In genomic region chr21:24205317-24205716, GRCh38 we compare ENCODE assay signal across 39 cellular contexts.
"Had no signal": no experiment of that assay in that cellular context is flagged by ENCODE, and none has a peak within 500 bp of the region (broad histone marks: within the 10 kb centered on the region; RNA-seq: fewer than 3 reads in every experiment).

No MANE protein-coding gene starts in this region.

- H3K4me1 ChIP-seq: ascending aorta, colonic mucosa had no signal

- H3K9me3 Mint-ChIP-seq: activated naive CD4-positive, alpha-beta T cell treated with anti-CD3 and anti-CD28 coated beads for 36 hours; activated naive CD8-positive, alpha-beta T cell treated with anti-CD3 and anti-CD28 coated beads for 36 hours; activated T-helper 17 cell treated with anti-CD3 and anti-CD28 coated beads, Interleukin-2, amount 50 U/mL, for 72 hours; T-helper 1 cell treated with Interleukin-12 subunit alpha and Interleukin-12 subunit beta and Interleukin-4 antibody, amounts not matched to agents 30 μg/mL and 1 μg/mL, for 36 hours had no signal

- H3K4me1 Mint-ChIP-seq: activated CD4-positive, alpha-beta memory T cell treated with anti-CD3 and anti-CD28 coated beads, Interleukin-2, amount 10 ng/mL, durations not matched to agents 7 days and 5 days; activated CD4-positive, alpha-beta T cell treated with anti-CD3 and anti-CD28 coated beads for 36 hours; activated CD8-positive, alpha-beta memory T cell treated with anti-CD3 and anti-CD28 coated beads, Interleukin-2, amount 10 ng/mL, durations not matched to agents 7 days and 5 days; activated naive CD8-positive, alpha-beta T cell treated with anti-CD3 and anti-CD28 coated beads for 36 hours; activated T-helper 17 cell treated with anti-CD3 and anti-CD28 coated beads, Interleukin-2, amount 50 U/mL, for 72 hours; brain; central memory CD8-positive, alpha-beta T cell; WTC11 had no signal

- H3K9me3 ChIP-seq: ascending aorta, colonic mucosa had no signal

- H3K27me3 ChIP-seq: ascending aorta, cardiac muscle cell, colonic mucosa had no signal

- H3K27me3 Mint-ChIP-seq: activated CD4-positive, alpha-beta memory T cell treated with anti-CD3 and anti-CD28 coated beads, Interleukin-2, amount 10 ng/mL, durations not matched to agents 7 days and 5 days; activated CD4-positive, alpha-beta T cell treated with anti-CD3 and anti-CD28 coated beads for 36 hours; activated CD8-positive, alpha-beta memory T cell treated with anti-CD3 and anti-CD28 coated beads, Interleukin-2, amount 10 ng/mL, durations not matched to agents 7 days and 5 days; activated naive CD8-positive, alpha-beta T cell treated with anti-CD3 and anti-CD28 coated beads for 36 hours; activated T-helper 17 cell treated with anti-CD3 and anti-CD28 coated beads, Interleukin-2, amount 50 U/mL, for 72 hours; central memory CD8-positive, alpha-beta T cell had no signal

- H3K36me3 ChIP-seq: ascending aorta, cardiac muscle cell, colonic mucosa had no signal

- H3K27ac Mint-ChIP-seq: activated CD4-positive, alpha-beta memory T cell treated with anti-CD3 and anti-CD28 coated beads, Interleukin-2, amount 10 ng/mL, durations not matched to agents 7 days and 5 days; activated CD4-positive, alpha-beta T cell treated with anti-CD3 and anti-CD28 coated beads for 36 hours; activated CD8-positive, alpha-beta memory T cell treated with anti-CD3 and anti-CD28 coated beads, Interleukin-2, amount 10 ng/mL, durations not matched to agents 7 days and 5 days; activated CD8-positive, alpha-beta T cell treated with anti-CD3 and anti-CD28 coated beads, Interleukin-2, amount 10 ng/mL, durations not matched to agents 7 days and 5 days; activated naive CD4-positive, alpha-beta T cell treated with anti-CD3 and anti-CD28 coated beads for 36 hours; activated naive CD4-positive, alpha-beta T cell treated with anti-CD3 and anti-CD28 coated beads, Interleukin-2, amount 50 U/mL, for 72 hours; activated naive CD8-positive, alpha-beta T cell treated with anti-CD3 and anti-CD28 coated beads for 36 hours; activated T-cell treated with anti-CD3 and anti-CD28 coated beads, Interleukin-2, amount 50 U/mL, for 72 hours; activated T-helper 1 cell treated with anti-CD3 and anti-CD28 coated beads, Interleukin-12 subunit alpha, Interleukin-12 subunit beta, Interleukin-2, Interleukin-4 antibody, amounts not matched to agents 30 ng/mL and 10 ng/mL and 1 ng/mL, durations not matched to agents 14 hours and 24 hours and 36 hours; activated T-helper 17 cell treated with anti-CD3 and anti-CD28 coated beads, Interleukin-2, amount 50 U/mL, for 72 hours; brain; T-helper 1 cell treated with Interleukin-12 subunit alpha and Interleukin-12 subunit beta and Interleukin-4 antibody, amounts not matched to agents 30 μg/mL and 1 μg/mL, for 36 hours; T-helper 2 cell treated with Interferon-gamma antibody and Interleukin-4, amounts not matched to agents 5 μg/mL and 100 μg/mL, for 36 hours; WTC11 had no signal

- DNase-seq: activated CD4-positive, alpha-beta memory T cell treated with anti-CD3 and anti-CD28 coated beads, Interleukin-2, amount 10 ng/mL, durations not matched to agents 7 days and 5 days; activated CD4-positive, alpha-beta T cell treated with anti-CD3 and anti-CD28 coated beads for 1 hour; activated CD4-positive, alpha-beta T cell treated with anti-CD3 and anti-CD28 coated beads for 36 hours; activated CD4-positive, alpha-beta T cell treated with anti-CD3 and anti-CD28 coated beads for 48 hours; activated CD4-positive, alpha-beta T cell treated with anti-CD3 and anti-CD28 coated beads, Interleukin-2, amount 50 U/mL, for 1 hour; activated CD4-positive, alpha-beta T cell treated with anti-CD3 and anti-CD28 coated beads, Interleukin-2, amount 50 U/mL, for 48 hours; activated CD4-positive, CD25-positive, alpha-beta regulatory T cell; activated CD8-positive, alpha-beta memory T cell treated with anti-CD3 and anti-CD28 coated beads for 24 hours; activated CD8-positive, alpha-beta memory T cell treated with anti-CD3 and anti-CD28 coated beads, Interleukin-2, amount 10 ng/mL, durations not matched to agents 7 days and 5 days; activated CD8-positive, alpha-beta T cell treated with anti-CD3 and anti-CD28 coated beads, Interleukin-2, amount 10 ng/mL, durations not matched to agents 7 days and 5 days; activated effector memory CD4-positive, alpha-beta T cell treated with anti-CD3 and anti-CD28 coated beads, Interleukin-2, amount 50 U/mL, for 16 hours; activated gamma-delta T cell treated with Interleukin-2 at 50 U/mL for 16 hours; activated naive CD4-positive, alpha-beta T cell; activated naive CD4-positive, alpha-beta T cell treated with anti-CD3 and anti-CD28 coated beads for 36 hours; activated naive CD4-positive, alpha-beta T cell treated with anti-CD3 and anti-CD28 coated beads, Interleukin-2, amount 50 U/mL, for 16 hours; activated naive CD8-positive, alpha-beta T cell treated with anti-CD3 and anti-CD28 coated beads for 36 hours; activated T-cell treated with anti-CD3 and anti-CD28 coated beads for 4 hours; activated T-cell treated with anti-CD3 and anti-CD28 coated beads, Interleukin-2, amount 50 U/mL, for 1 hour; activated T-cell treated with anti-CD3 and anti-CD28 coated beads, Interleukin-2, amount 50 U/mL, for 4 hours; activated T-cell treated with anti-CD3 and anti-CD28 coated beads, Interleukin-2, amount 50 U/mL, for 72 hours; amygdala; anterior cingulate cortex; caudate nucleus; cerebellar nuclear complex; colonic mucosa; cortex of kidney; T-helper 2 cell; T-helper 9 cell had no signal

- H3K4me3 ChIP-seq: ascending aorta, cardiac muscle cell, colonic mucosa had no signal

- H3K27ac ChIP-seq: ascending aorta, cardiac muscle cell, colonic mucosa, VCaP had no signal

- H3K36me3 Mint-ChIP-seq: activated CD8-positive, alpha-beta memory T cell treated with anti-CD3 and anti-CD28 coated beads, Interleukin-2, amount 10 ng/mL, durations not matched to agents 7 days and 5 days; activated naive CD4-positive, alpha-beta T cell treated with anti-CD3 and anti-CD28 coated beads, Interleukin-2, amount 50 U/mL, for 72 hours; activated naive CD8-positive, alpha-beta T cell treated with anti-CD3 and anti-CD28 coated beads for 36 hours; brain had no signal

- H3K4me3 Mint-ChIP-seq: activated CD4-positive, alpha-beta memory T cell treated with anti-CD3 and anti-CD28 coated beads, Interleukin-2, amount 10 ng/mL, durations not matched to agents 7 days and 5 days; activated CD4-positive, alpha-beta T cell treated with anti-CD3 and anti-CD28 coated beads for 36 hours; activated CD8-positive, alpha-beta memory T cell treated with anti-CD3 and anti-CD28 coated beads, Interleukin-2, amount 10 ng/mL, durations not matched to agents 7 days and 5 days; activated CD8-positive, alpha-beta T cell treated with anti-CD3 and anti-CD28 coated beads, Interleukin-2, amount 10 ng/mL, durations not matched to agents 7 days and 5 days; activated naive CD4-positive, alpha-beta T cell treated with anti-CD3 and anti-CD28 coated beads for 36 hours; activated naive CD8-positive, alpha-beta T cell treated with anti-CD3 and anti-CD28 coated beads for 36 hours; activated T-cell treated with anti-CD3 and anti-CD28 coated beads, Interleukin-2, amount 50 U/mL, for 4 hours; activated T-cell treated with anti-CD3 and anti-CD28 coated beads, Interleukin-2, amount 50 U/mL, for 72 hours; activated T-helper 1 cell treated with anti-CD3 and anti-CD28 coated beads, Interleukin-12 subunit alpha, Interleukin-12 subunit beta, Interleukin-2, Interleukin-4 antibody, amounts not matched to agents 30 ng/mL and 10 ng/mL and 1 ng/mL, durations not matched to agents 14 hours and 24 hours and 36 hours; activated T-helper 17 cell treated with anti-CD3 and anti-CD28 coated beads, Interleukin-2, amount 50 U/mL, for 72 hours; brain; central memory CD8-positive, alpha-beta T cell; T-helper 1 cell treated with Interleukin-12 subunit alpha and Interleukin-12 subunit beta and Interleukin-4 antibody, amounts not matched to agents 30 μg/mL and 1 μg/mL, for 36 hours; T-helper 2 cell treated with Interferon-gamma antibody and Interleukin-4, amounts not matched to agents 5 μg/mL and 100 μg/mL, for 36 hours; WTC11 had no signal
